In the genomic region with DNA sequence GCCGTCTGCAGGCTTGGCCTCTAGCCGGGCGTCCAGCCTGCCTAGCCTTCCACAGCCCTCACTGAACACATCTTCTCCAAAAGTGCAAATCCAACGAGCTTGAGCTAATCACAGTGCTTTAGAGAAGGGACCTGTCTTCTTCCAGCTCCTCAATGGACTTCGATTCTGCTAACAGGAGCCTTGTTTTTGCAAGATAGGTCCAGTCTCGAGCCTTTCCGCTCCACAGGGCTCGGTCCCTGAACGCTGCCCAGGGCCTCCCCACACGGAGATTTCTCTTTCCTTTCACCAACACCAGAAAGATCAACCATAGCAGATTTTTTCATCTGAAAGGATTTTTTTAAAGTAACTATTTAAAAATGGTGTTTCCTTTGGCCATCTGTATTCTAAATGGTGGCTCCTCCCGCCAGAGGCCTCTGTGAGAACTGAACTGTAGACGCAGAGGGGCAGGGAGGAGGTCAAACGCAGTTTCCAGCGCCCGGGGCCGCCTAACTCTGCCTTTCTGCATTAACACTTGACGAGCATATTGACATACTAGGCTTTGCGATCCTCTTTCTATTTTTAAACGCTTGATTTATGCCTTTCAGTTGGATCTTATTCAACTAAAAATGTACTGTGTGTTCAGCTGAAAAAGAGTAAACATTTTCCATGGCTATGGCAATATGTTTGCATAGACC, we compare ENCODE assay signal across 16 cellular contexts.
DNase-seq lines count a peak whose midpoint lies in the region; ATAC-seq lines count a peak whose summit lies in the region.
"Had no signal": no experiment of that assay in that cellular context is flagged by ENCODE, and none has a peak within 500 bp of the region (broad histone marks: within the 10 kb centered on the region; RNA-seq: fewer than 3 reads in every experiment).

No MANE protein-coding gene starts in this region.

- no peak for ATAC-seq in GM21723 (IDR thresholded peaks at IDR 0.05; ENCODE audit: unreplicated experiment)

- H3K36me3 ChIP-seq in H7 (replicated peaks; ENCODE audit: control insufficient read depth, insufficient read depth, low read length): no peaks in the 10 kb centered on the region
- H3K36me3 ChIP-seq: brain microvascular endothelial cell had no signal

- H3K4me3 ChIP-seq in H7 (ENCODE audit: insufficient read depth, low read depth, low read length): no peak overlapping the region
- H3K4me3 ChIP-seq: testis had no signal

- DNase-seq in COR-L47 (lab: John Stamatoyannopoulos, UW): peak; percentile 92
- peak; percentile 40 for DNase-seq in H7
- DNase-seq in NCI-H2196 treated with DMSO at 0.1 percent for 48 hours (lab: John Stamatoyannopoulos, UW; ENCODE audit: unreplicated experiment): peak; percentile 21
- peak; percentile 36 for DNase-seq in left kidney (ENCODE audit: low read depth, low spot score)
- no peak for DNase-seq in iPS-NIHi7 (ENCODE audit: extremely low spot score)
- no peak for DNase-seq in DMS53 (lab: John Stamatoyannopoulos, UW)
- DNase-seq: activated CD4-positive, alpha-beta T cell treated with anti-CD3 and anti-CD28 coated beads for 4 hours; activated naive CD8-positive, alpha-beta T cell treated with anti-CD3 and anti-CD28 coated beads, Interleukin-2, amount 10 ng/mL, durations not matched to agents 7 days and 5 days; brain microvascular endothelial cell; Calu3; dermis blood vessel endothelial cell; erythroblast; GF-D8; RPMI8226; testis had no signal

- H3K27me3 ChIP-seq in H7 (ENCODE audit: control insufficient read depth, insufficient read depth, low read length): no peaks in the 10 kb centered on the region
- H3K27me3 ChIP-seq: brain microvascular endothelial cell, testis had no signal

Comparison
In these comparisons a context has a peak if more than half of its experiments do, and no peak if none do; other contexts are left out.
1. DNase-seq: peak in COR-L47 (single experiment), H7 (single experiment), NCI-H2196 treated with DMSO at 0.1 percent for 48 hours (single experiment) and left kidney (single experiment); none in iPS-NIHi7 (single experiment) and DMS53 (single experiment).